Comparison of ENCODE assay signal across 8 cellular contexts in genomic region chr14:32896979-32897723, GRCh38. TPM values are rescaled to one million over a fixed set of nuclear protein-coding genes. Genes with fewer than 3 reads are reported as not detected.
A peak's percentile ranks its signal among the peaks of the same experiment; 100 is the strongest.
DNase-seq lines count a peak whose midpoint lies in the region; ATAC-seq, FAIRE-seq and TF ChIP-seq lines count a peak whose summit lies in the region.

No MANE protein-coding gene starts in this region.

- H3K9ac ChIP-seq in BLaER1 treated with 17β-estradiol and CSF1 and Interleukin-3, amounts not matched to agents 10 nM and 100 nM: peak overlapping the region; percentile 12 to 77 (median 52); a peak in 19 of 22 replicates
- H3K9ac ChIP-seq in colonic mucosa (ENCODE audit: low read depth in 2 of 2, low read length in 2 of 2) (peak overlapping the region; percentile 8 to 18), muscle layer of colon (ENCODE audit: low read length) (peak overlapping the region; percentile 68)

- H3K4me2 ChIP-seq in BLaER1 treated with 17β-estradiol and CSF1 and Interleukin-3, amounts not matched to agents 10 nM and 100 nM: peak overlapping the region; percentile 53 to 88 (median 80)

- no peaks in the 10 kb centered on the region for H3K27me3 ChIP-seq in BLaER1 treated with 17β-estradiol and CSF1 and Interleukin-3, amounts not matched to agents 10 nM and 100 nM
- H3K27me3 ChIP-seq in colonic mucosa (no peaks in the 10 kb centered on the region), muscle layer of colon (ENCODE audit: control insufficient read depth in 1 of 2, insufficient read depth in 2 of 2, low read length in 2 of 2) (no peaks in the 10 kb centered on the region)

- peak overlapping the region in 10 of 11 experiments; percentile 36 to 70 (median 53); a peak in 17 of 22 replicates for H3K27ac ChIP-seq in BLaER1 treated with 17β-estradiol and CSF1 and Interleukin-3, amounts not matched to agents 10 nM and 100 nM
- H3K27ac ChIP-seq in colonic mucosa (peak overlapping the region; percentile 16), muscle layer of colon (ENCODE audit: low read depth, low read length) (peak overlapping the region; percentile 78)

- H3K9me3 ChIP-seq in BLaER1 treated with 17β-estradiol and CSF1 and Interleukin-3, amounts not matched to agents 10 nM and 100 nM (replicated peaks in 1 of 11): no peaks in the 10 kb centered on the region
- H3K9me3 ChIP-seq in colonic mucosa (no peaks in the 10 kb centered on the region), muscle layer of colon (ENCODE audit: low read length) (no peaks in the 10 kb centered on the region)

- TF ChIP-seq POLR2A in GM12892 (IDR thresholded peaks at IDR 0.05; ENCODE audit: low read depth, low read length): no peak

- H3K36me3 ChIP-seq in BLaER1 treated with 17β-estradiol and CSF1 and Interleukin-3, amounts not matched to agents 10 nM and 100 nM: no peaks in the 10 kb centered on the region
- H3K36me3 ChIP-seq in colonic mucosa: no peaks in the 10 kb centered on the region
- no peaks in the 10 kb centered on the region for H3K36me3 ChIP-seq in muscle layer of colon (ENCODE audit: insufficient read depth, low read length)

- no peak for ATAC-seq in GM18867 (IDR thresholded peaks at IDR 0.05; ENCODE audit: unreplicated experiment)
- no peak for ATAC-seq in GM18868 (IDR thresholded peaks at IDR 0.05; ENCODE audit: unreplicated experiment)

- TF ChIP-seq CTCF in colonic mucosa (IDR thresholded peaks at IDR 0.05): no peak

- DNase-seq in NCI-H2107 (lab: John Stamatoyannopoulos, UW) (peak; percentile 18), colonic mucosa (no peak), D341Med (ENCODE audit: low spot score) (no peak), GM12892 (ENCODE audit: insufficient read length) (no peak)

- H4K20me1 ChIP-seq in BLaER1 treated with 17β-estradiol and CSF1 and Interleukin-3, amounts not matched to agents 10 nM and 100 nM: no peaks in the 10 kb centered on the region

- H3K4me1 ChIP-seq in BLaER1 treated with 17β-estradiol and CSF1 and Interleukin-3, amounts not matched to agents 10 nM and 100 nM: peaks cover 0 to 11% (median 6%) of the 10 kb centered on the region in 10 experiments; a peak in 10 of 20 replicates
- no peaks in the 10 kb centered on the region for H3K4me1 ChIP-seq in colonic mucosa
- H3K4me1 ChIP-seq in muscle layer of colon (ENCODE audit: insufficient read depth, low read length): peaks cover 6% of the 10 kb centered on the region

- intact Hi-C loops in colonic mucosa (cut with DNase I): no loop called here

- FAIRE-seq in GM12892 (lab: Jason Lieb, UNC): no peak

- H3K4me3 ChIP-seq in BLaER1 treated with 17β-estradiol and CSF1 and Interleukin-3, amounts not matched to agents 10 nM and 100 nM: peak overlapping the region; percentile 39 to 55 (median 50); a peak in 19 of 20 replicates
- H3K4me3 ChIP-seq in colonic mucosa (peak overlapping the region; percentile 36), muscle layer of colon (ENCODE audit: low read depth in 1 of 2, low read length in 2 of 2) (peak overlapping the region; percentile 52 to 70)

RNA-seq across cellular contexts. Expression of gene NPAS3, which starts 41.5 kb away (rescaled TPM):
- total RNA-seq in colonic mucosa: 1 to 10 TPM in 1 of 2 donors, under 1 TPM in 1; 0.79 to 1.6 TPM
- 0.06 TPM for polyA plus RNA-seq in GM12892 (2012; ENCODE audit: missing spikeins)

Comparison
In these comparisons a context has a peak if more than half of its experiments do, and no peak if none do; other contexts are left out.
1. H3K27ac ChIP-seq: peak in every context shown above with its lines; median percentile 78 in muscle layer of colon; 53 in BLaER1 treated with 17β-estradiol and CSF1 and Interleukin-3, amounts not matched to agents 10 nM and 100 nM; 16 in colonic mucosa.
2. H3K9ac ChIP-seq: peak in every context shown above with its lines; median percentile 68 in muscle layer of colon; 52 in BLaER1 treated with 17β-estradiol and CSF1 and Interleukin-3, amounts not matched to agents 10 nM and 100 nM; 13 in colonic mucosa.